In genomic region chr9:25350011-25350410, GRCh38 we compare ENCODE assay signal across 22 cellular contexts.
DNase-seq lines count a peak whose midpoint lies in the region; ATAC-seq, FAIRE-seq and TF ChIP-seq lines count a peak whose summit lies in the region.
"Had no signal": no experiment of that assay in that cellular context is flagged by ENCODE, and none has a peak within 500 bp of the region (broad histone marks: within the 10 kb centered on the region; RNA-seq: fewer than 3 reads in every experiment).

No MANE protein-coding gene starts in this region.

- H3K27me3 ChIP-seq in liver (ENCODE audit: control insufficient read depth in 4 of 4, insufficient read depth in 4 of 4, low read length in 3 of 4), result peaks cover 0 to 2% (median 0%) of the 10 kb centered on the region in 4 donors
- no peaks in the 10 kb centered on the region for H3K27me3 ChIP-seq in right lobe of liver
- H3K27me3 ChIP-seq: heart right ventricle had no signal

- no peak for TF ChIP-seq CTCF in liver (IDR thresholded peaks at IDR 0.05; ENCODE audit: low read depth, low read length, missing input control)
- peak in 2 of 4 donors; percentile 12 to 13 for TF ChIP-seq CTCF in right lobe of liver (IDR thresholded peaks at IDR 0.05)
- peak; percentile 37; the same call in 1 of the 2 replicates for TF ChIP-seq CTCF in LNCaP clone FGC (IDR thresholded peaks at IDR 0.05; ENCODE audit: control insufficient read depth, extremely low read depth, insufficient read depth)

- WGBS in liver, result 83% methylated on average over 2 of the region's 2 CpGs
- 51% methylated on average over 2 of the region's 2 CpGs for WGBS in right lobe of liver (ENCODE audit: insufficient coverage, low coverage, low lambda C conversion rate, missing lambda C conversion rate)

- DNase-seq in right lobe of liver (no peak), LNCaP clone FGC (ENCODE audit: low read depth) (peak; percentile 3), RPMI8226 (peak; percentile 8), NCI-H187 treated with DMSO at 0.1 percent for 48 hours (lab: John Stamatoyannopoulos, UW) (no peak), AML-193 (lab: John Stamatoyannopoulos, UW) (no peak), frontal cortex (ENCODE audit: low spot score in 2 of 2) (no peak)
- DNase-seq: activated CD4-positive, alpha-beta T cell treated with anti-CD3 and anti-CD28 coated beads for 1 hour; Calu3; caudate nucleus; GOT3; heart right ventricle; naive B cell; NCI-H2029; NK-92 treated with Interleukin-12 subunit alpha and Interleukin-12 subunit beta, amount 100 ng/mL, for 24 hours; stimulated activated CD4-positive, alpha-beta T cell treated with anti-CD3 and anti-CD28 coated beads, Interleukin-4, amount 100 ng/mL, for 4 hours; stimulated activated CD8-positive, alpha-beta memory T cell treated with anti-CD3 and anti-CD28 coated beads, Interleukin-4, amount 100 ng/mL, for 48 hours; substantia nigra; T1000 had no signal

- no peak for TF ChIP-seq POLR2A in right lobe of liver (IDR thresholded peaks at IDR 0.05)

- intact Hi-C loops in right lobe of liver (cut with DNase I), result no loop called here

- no peak for ATAC-seq in right lobe of liver
- ATAC-seq: activated T-helper 17 cell treated with anti-CD3 and anti-CD28 coated beads, Interleukin-2, amount 50 U/mL, for 72 hours; heart right ventricle had no signal

- no peaks in the 10 kb centered on the region for H3K36me3 ChIP-seq in liver (ENCODE audit: control insufficient read depth in 4 of 4, insufficient read depth in 3 of 4, low read depth in 1 of 4, low read length in 3 of 4)
- H3K36me3 ChIP-seq in right lobe of liver, result no peaks in the 10 kb centered on the region
- H3K36me3 ChIP-seq: heart right ventricle had no signal

- no peak overlapping the region for H3K27ac ChIP-seq in liver (ENCODE audit: low read depth in 1 of 2, low read length in 2 of 2)
- no peak overlapping the region for H3K27ac ChIP-seq in right lobe of liver
- H3K27ac ChIP-seq: heart right ventricle, HL-60, skin epidermis had no signal

- peak; percentile 25 to 42 for TF ChIP-seq RAD21 in liver (IDR thresholded peaks at IDR 0.05)

- H3K4me1 ChIP-seq in liver (ENCODE audit: control insufficient read depth in 4 of 4, insufficient read depth in 4 of 4, low read length in 3 of 4) (no peaks in the 10 kb centered on the region), right lobe of liver (no peaks in the 10 kb centered on the region)
- H3K4me1 ChIP-seq: heart right ventricle had no signal

- no peak overlapping the region for H3K9ac ChIP-seq in liver (ENCODE audit: low read depth in 1 of 2, low read length in 2 of 2)

- FAIRE-seq in frontal cortex (lab: Jason Lieb, UNC), result no peak

- H3K4me3 ChIP-seq in liver (ENCODE audit: low read depth in 1 of 3, low read length in 3 of 3) (no peak overlapping the region), right lobe of liver (no peak overlapping the region), LNCaP clone FGC (ENCODE audit: low read depth, low read length) (no peak overlapping the region)
- H3K4me3 ChIP-seq: heart right ventricle, skin epidermis had no signal

- H3K9me3 ChIP-seq in liver (ENCODE audit: control insufficient read depth in 4 of 4, low read length in 3 of 4) (no peaks in the 10 kb centered on the region), right lobe of liver (no peaks in the 10 kb centered on the region)

TF ChIP-seq in liver, 16 proteins besides CTCF, POLR2A, EP300 and RAD21:
- TF ChIP-seq FOXA2 (IDR thresholded peaks at IDR 0.05) (no peak), TAF1 (conservative IDR thresholded peaks at IDR 0.05) (no peak), ZBTB33 (IDR thresholded peaks at IDR 0.05) (no peak), SP1 (IDR thresholded peaks at IDR 0.05) (no peak), MAX (IDR thresholded peaks at IDR 0.05) (no peak), ATF3 (IDR thresholded peaks at IDR 0.05) (no peak), NR2F2 (IDR thresholded peaks at IDR 0.05) (no peak), RXRA (IDR thresholded peaks at IDR 0.05) (no peak), FOXA1 (IDR thresholded peaks at IDR 0.05) (no peak), EGR1 (IDR thresholded peaks at IDR 0.05; ENCODE audit: low read depth in 2 of 2) (no peak), JUND (IDR thresholded peaks at IDR 0.05) (no peak), HNF4G (IDR thresholded peaks at IDR 0.05) (no peak), GABPA (IDR thresholded peaks at IDR 0.05 in 1 of 2, conservative IDR thresholded peaks at IDR 0.05 in 1 of 2) (no peak), HNF4A (conservative IDR thresholded peaks at IDR 0.05) (no peak), YY1 (IDR thresholded peaks at IDR 0.05) (no peak), REST (IDR thresholded peaks at IDR 0.05) (no peak)

Comparison
In these comparisons a context has a peak if more than half of its experiments do, and no peak if none do; other contexts are left out.
1. DNase-seq: peak in LNCaP clone FGC (single experiment) and RPMI8226 (single experiment); none in right lobe of liver (0 of 3), NCI-H187 treated with DMSO at 0.1 percent for 48 hours (single experiment), AML-193 (0 of 2) and frontal cortex (0 of 2).